Comparison of ENCODE assay signal across 1 cellular context in genomic region chr9:130426883-130427282, GRCh38.
TF ChIP-seq lines count a peak whose summit lies in the region.

No MANE protein-coding gene starts in this region.

TF ChIP-seq in WTC11, 78 proteins besides CTCF, POLR2A, EP300 and RAD21 (continued from another document):
- TF ChIP-seq ZNF532 (CRISPR knock-in tag; IDR thresholded peaks at IDR 0.05; ENCODE audit: borderline replicate concordance): no peak
- no peak for TF ChIP-seq SMAD3 (CRISPR knock-in tag; IDR thresholded peaks at IDR 0.05; ENCODE audit: borderline replicate concordance)
- no peak for TF ChIP-seq ZNF396 (CRISPR knock-in tag; IDR thresholded peaks at IDR 0.05; ENCODE audit: borderline replicate concordance)
- TF ChIP-seq CREB1 (CRISPR knock-in tag; IDR thresholded peaks at IDR 0.05): no peak
- no peak for TF ChIP-seq JUN (CRISPR knock-in tag; IDR thresholded peaks at IDR 0.05)
